ENCODE assay signal across 1 cellular context in the genomic region with DNA sequence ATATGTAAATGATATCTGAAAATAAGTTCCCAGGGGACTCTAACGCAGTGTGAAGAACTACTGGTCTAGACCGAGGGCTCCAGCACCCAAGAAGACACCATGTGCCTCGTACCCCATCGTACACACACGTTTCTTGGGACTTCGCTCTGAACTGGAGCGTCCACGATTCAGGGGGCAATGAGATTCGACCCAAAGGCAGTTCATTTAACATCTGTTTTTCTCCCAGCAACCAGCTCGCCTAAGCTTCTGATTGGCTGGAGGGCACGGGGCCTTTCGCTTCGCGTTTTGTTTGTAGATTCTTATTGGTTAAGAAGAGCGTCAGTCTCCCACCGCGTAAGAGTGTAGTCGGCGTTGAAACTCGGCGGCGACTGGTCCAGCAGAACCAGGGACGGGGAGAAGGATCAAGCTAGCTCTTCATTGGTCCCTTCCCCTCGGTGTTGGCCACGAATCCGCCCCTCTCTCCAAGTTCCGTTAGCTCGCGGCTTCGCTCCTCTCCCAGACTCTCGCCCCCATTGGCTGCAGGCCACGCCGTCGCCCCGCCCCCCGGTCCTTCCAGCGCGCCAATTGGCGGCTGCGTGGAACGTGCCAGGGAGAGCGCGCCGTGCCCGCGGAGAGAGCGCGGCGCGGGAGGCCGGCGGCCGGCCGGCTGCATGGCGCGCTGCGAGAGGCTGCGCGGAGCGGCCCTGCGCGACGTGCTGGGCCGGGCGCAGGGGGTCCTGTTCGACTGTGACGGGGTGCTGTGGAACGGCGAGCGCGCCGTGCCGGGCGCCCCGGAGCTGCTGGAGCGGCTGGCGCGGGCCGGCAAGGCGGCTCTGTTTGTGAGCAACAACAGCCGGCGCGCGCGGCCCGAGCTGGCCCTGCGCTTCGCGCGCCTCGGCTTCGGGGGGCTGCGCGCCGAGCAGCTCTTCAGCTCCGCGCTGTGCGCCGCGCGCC.
TF ChIP-seq lines count a peak whose summit lies in the region.

A gene with protein sequence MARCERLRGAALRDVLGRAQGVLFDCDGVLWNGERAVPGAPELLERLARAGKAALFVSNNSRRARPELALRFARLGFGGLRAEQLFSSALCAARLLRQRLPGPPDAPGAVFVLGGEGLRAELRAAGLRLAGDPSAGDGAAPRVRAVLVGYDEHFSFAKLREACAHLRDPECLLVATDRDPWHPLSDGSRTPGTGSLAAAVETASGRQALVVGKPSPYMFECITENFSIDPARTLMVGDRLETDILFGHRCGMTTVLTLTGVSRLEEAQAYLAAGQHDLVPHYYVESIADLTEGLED (plus strand): TSS at position 591 of the 933 bp plus-strand sequence. CDS start 60 bp downstream, at position 651.

TF ChIP-seq in K562, 482 proteins besides CTCF, POLR2A, EP300 and RAD21 (continued from another document and continues in another):
- TF ChIP-seq TSC22D4 (tag; IDR thresholded peaks at IDR 0.05) (no peak), ZNF785 (CRISPR knock-in tag; IDR thresholded peaks at IDR 0.05) (no peak), RBM39 (optimal IDR thresholded peaks at IDR 0.05; ENCODE audit: low read depth, low read length) (no peak), PTBP1 (IDR thresholded peaks at IDR 0.05; ENCODE audit: low read depth, low read length) (no peak), POLR2B (IDR thresholded peaks at IDR 0.05; ENCODE audit: low read depth, partially characterized antibody) (peak; percentile 23), SMARCC2 (IDR thresholded peaks at IDR 0.05; ENCODE audit: low read depth) (no peak), KAT2B (IDR thresholded peaks at IDR 0.05; ENCODE audit: low read depth, low read length) (no peak), ARID2 (IDR thresholded peaks at IDR 0.05) (no peak), SMAD2 (IDR thresholded peaks at IDR 0.05; ENCODE audit: low read depth, low read length) (no peak), ZEB2 (IDR thresholded peaks at IDR 0.05) (no peak), BACH1 (tag; IDR thresholded peaks at IDR 0.05) (no peak), NR4A1 (CRISPR knock-in tag; IDR thresholded peaks at IDR 0.05) (no peak), NR4A1 (tag; IDR thresholded peaks at IDR 0.05) (no peak), HLTF (IDR thresholded peaks at IDR 0.05) (no peak), MYC (IDR thresholded peaks at IDR 0.05; ENCODE audit: low read depth, low read length) (peak; percentile 45), MYC (CRISPR knock-in tag; IDR thresholded peaks at IDR 0.05; ENCODE audit: borderline replicate concordance, low read depth) (no peak), ZNF778 (CRISPR knock-in tag; IDR thresholded peaks at IDR 0.05) (no peak), SIN3B (IDR thresholded peaks at IDR 0.05; ENCODE audit: low read depth) (peak; percentile 53; the same call in 1 of the 2 replicates), ZNF274 (IDR thresholded peaks at IDR 0.05; ENCODE audit: borderline replicate concordance, low read depth, low read length) (no peak), SMARCE1 (IDR thresholded peaks at IDR 0.05) (no peak), KDM5B (IDR thresholded peaks at IDR 0.05; ENCODE audit: insufficient replicate concordance, low read depth, low read length) (peak; percentile 54), DIDO1 (tag; IDR thresholded peaks at IDR 0.05; ENCODE audit: low read depth) (no peak), CEBPG (CRISPR knock-in tag; IDR thresholded peaks at IDR 0.05) (no peak), CEBPG (tag; conservative IDR thresholded peaks at IDR 0.05 in 1 of 2, IDR thresholded peaks at IDR 0.05 in 1 of 2) (no peak), SP1 (CRISPR knock-in tag; IDR thresholded peaks at IDR 0.05) (peak; percentile 46; the same call in 1 of the 2 replicates), ZNF253 (CRISPR knock-in tag; conservative IDR thresholded peaks at IDR 0.05) (no peak), SNIP1 (IDR thresholded peaks at IDR 0.05; ENCODE audit: low read depth) (no peak), SETDB1 (IDR thresholded peaks at IDR 0.05; ENCODE audit: low read length) (no peak), NFE2 (IDR thresholded peaks at IDR 0.05; ENCODE audit: low read depth) (no peak), PURB (CRISPR knock-in tag; IDR thresholded peaks at IDR 0.05; ENCODE audit: low read depth) (no peak), YY1 (IDR thresholded peaks at IDR 0.05; ENCODE audit: borderline replicate concordance in 1 of 3, control insufficient read depth in 1 of 3, extremely low read depth in 1 of 3, insufficient read depth in 3 of 3, insufficient read length in 1 of 3, insufficient replicate concordance in 2 of 3, low read depth in 1 of 3, low read length in 2 of 3) (peak in 1 of 3 experiments; percentile 47), SRSF3 (IDR thresholded peaks at IDR 0.05; ENCODE audit: insufficient read depth, low read length) (no peak), FUS (optimal IDR thresholded peaks at IDR 0.05; ENCODE audit: low read depth, low read length) (no peak), DPF2 (IDR thresholded peaks at IDR 0.05) (no peak), ZFP36 (IDR thresholded peaks at IDR 0.05; ENCODE audit: low read depth, low read length, partially characterized antibody) (no peak), GATA2 (CRISPR knock-in tag; IDR thresholded peaks at IDR 0.05) (no peak), ZC3H4 (CRISPR knock-in tag; IDR thresholded peaks at IDR 0.05; ENCODE audit: borderline replicate concordance) (no peak), SP2 (IDR thresholded peaks at IDR 0.05; ENCODE audit: extremely low read depth, low read depth, low read length, poor library complexity, severe bottlenecking) (peak; percentile 75), MTA2 (IDR thresholded peaks at IDR 0.05; ENCODE audit: low read depth) (no peak), GATAD2B (IDR thresholded peaks at IDR 0.05; ENCODE audit: borderline replicate concordance) (peak; percentile 67; the same call in 1 of the 2 replicates), ARNT (IDR thresholded peaks at IDR 0.05) (no peak), CBX5 (IDR thresholded peaks at IDR 0.05; ENCODE audit: borderline replicate concordance, low read depth) (no peak), MXI1 (IDR thresholded peaks at IDR 0.05; ENCODE audit: low read depth, low read length) (no peak), RBM34 (IDR thresholded peaks at IDR 0.05; ENCODE audit: borderline replicate concordance, insufficient read depth, low read length) (no peak), GATAD2A (IDR thresholded peaks at IDR 0.05) (no peak)
- TF ChIP-seq, protein P1, sequence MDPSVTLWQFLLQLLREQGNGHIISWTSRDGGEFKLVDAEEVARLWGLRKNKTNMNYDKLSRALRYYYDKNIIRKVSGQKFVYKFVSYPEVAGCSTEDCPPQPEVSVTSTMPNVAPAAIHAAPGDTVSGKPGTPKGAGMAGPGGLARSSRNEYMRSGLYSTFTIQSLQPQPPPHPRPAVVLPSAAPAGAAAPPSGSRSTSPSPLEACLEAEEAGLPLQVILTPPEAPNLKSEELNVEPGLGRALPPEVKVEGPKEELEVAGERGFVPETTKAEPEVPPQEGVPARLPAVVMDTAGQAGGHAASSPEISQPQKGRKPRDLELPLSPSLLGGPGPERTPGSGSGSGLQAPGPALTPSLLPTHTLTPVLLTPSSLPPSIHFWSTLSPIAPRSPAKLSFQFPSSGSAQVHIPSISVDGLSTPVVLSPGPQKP (CRISPR knock-in tag; IDR thresholded peaks at IDR 0.05), result no peak
- TF ChIP-seq, protein P2, sequence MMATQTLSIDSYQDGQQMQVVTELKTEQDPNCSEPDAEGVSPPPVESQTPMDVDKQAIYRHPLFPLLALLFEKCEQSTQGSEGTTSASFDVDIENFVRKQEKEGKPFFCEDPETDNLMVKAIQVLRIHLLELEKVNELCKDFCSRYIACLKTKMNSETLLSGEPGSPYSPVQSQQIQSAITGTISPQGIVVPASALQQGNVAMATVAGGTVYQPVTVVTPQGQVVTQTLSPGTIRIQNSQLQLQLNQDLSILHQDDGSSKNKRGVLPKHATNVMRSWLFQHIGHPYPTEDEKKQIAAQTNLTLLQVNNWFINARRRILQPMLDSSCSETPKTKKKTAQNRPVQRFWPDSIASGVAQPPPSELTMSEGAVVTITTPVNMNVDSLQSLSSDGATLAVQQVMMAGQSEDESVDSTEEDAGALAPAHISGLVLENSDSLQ (IDR thresholded peaks at IDR 0.05), result peak; percentile 100
- TF ChIP-seq, protein P3, sequence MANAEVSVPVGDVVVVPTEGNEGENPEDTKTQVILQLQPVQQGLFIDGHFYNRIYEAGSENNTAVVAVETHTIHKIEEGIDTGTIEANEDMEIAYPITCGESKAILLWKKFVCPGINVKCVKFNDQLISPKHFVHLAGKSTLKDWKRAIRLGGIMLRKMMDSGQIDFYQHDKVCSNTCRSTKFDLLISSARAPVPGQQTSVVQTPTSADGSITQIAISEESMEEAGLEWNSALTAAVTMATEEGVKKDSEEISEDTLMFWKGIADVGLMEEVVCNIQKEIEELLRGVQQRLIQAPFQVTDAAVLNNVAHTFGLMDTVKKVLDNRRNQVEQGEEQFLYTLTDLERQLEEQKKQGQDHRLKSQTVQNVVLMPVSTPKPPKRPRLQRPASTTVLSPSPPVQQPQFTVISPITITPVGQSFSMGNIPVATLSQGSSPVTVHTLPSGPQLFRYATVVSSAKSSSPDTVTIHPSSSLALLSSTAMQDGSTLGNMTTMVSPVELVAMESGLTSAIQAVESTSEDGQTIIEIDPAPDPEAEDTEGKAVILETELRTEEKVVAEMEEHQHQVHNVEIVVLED (CRISPR knock-in tag; IDR thresholded peaks at IDR 0.05), result peak; percentile 68
- TF ChIP-seq, protein P4, sequence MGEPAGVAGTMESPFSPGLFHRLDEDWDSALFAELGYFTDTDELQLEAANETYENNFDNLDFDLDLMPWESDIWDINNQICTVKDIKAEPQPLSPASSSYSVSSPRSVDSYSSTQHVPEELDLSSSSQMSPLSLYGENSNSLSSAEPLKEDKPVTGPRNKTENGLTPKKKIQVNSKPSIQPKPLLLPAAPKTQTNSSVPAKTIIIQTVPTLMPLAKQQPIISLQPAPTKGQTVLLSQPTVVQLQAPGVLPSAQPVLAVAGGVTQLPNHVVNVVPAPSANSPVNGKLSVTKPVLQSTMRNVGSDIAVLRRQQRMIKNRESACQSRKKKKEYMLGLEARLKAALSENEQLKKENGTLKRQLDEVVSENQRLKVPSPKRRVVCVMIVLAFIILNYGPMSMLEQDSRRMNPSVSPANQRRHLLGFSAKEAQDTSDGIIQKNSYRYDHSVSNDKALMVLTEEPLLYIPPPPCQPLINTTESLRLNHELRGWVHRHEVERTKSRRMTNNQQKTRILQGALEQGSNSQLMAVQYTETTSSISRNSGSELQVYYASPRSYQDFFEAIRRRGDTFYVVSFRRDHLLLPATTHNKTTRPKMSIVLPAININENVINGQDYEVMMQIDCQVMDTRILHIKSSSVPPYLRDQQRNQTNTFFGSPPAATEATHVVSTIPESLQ (CRISPR knock-in tag; IDR thresholded peaks at IDR 0.05), result no peak
- TF ChIP-seq, protein P5, sequence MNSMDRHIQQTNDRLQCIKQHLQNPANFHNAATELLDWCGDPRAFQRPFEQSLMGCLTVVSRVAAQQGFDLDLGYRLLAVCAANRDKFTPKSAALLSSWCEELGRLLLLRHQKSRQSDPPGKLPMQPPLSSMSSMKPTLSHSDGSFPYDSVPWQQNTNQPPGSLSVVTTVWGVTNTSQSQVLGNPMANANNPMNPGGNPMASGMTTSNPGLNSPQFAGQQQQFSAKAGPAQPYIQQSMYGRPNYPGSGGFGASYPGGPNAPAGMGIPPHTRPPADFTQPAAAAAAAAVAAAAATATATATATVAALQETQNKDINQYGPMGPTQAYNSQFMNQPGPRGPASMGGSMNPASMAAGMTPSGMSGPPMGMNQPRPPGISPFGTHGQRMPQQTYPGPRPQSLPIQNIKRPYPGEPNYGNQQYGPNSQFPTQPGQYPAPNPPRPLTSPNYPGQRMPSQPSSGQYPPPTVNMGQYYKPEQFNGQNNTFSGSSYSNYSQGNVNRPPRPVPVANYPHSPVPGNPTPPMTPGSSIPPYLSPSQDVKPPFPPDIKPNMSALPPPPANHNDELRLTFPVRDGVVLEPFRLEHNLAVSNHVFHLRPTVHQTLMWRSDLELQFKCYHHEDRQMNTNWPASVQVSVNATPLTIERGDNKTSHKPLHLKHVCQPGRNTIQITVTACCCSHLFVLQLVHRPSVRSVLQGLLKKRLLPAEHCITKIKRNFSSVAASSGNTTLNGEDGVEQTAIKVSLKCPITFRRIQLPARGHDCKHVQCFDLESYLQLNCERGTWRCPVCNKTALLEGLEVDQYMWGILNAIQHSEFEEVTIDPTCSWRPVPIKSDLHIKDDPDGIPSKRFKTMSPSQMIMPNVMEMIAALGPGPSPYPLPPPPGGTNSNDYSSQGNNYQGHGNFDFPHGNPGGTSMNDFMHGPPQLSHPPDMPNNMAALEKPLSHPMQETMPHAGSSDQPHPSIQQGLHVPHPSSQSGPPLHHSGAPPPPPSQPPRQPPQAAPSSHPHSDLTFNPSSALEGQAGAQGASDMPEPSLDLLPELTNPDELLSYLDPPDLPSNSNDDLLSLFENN (IDR thresholded peaks at IDR 0.05; ENCODE audit: low read depth in 2 of 2, low read length in 2 of 2), result no peak
- TF ChIP-seq, protein P6, sequence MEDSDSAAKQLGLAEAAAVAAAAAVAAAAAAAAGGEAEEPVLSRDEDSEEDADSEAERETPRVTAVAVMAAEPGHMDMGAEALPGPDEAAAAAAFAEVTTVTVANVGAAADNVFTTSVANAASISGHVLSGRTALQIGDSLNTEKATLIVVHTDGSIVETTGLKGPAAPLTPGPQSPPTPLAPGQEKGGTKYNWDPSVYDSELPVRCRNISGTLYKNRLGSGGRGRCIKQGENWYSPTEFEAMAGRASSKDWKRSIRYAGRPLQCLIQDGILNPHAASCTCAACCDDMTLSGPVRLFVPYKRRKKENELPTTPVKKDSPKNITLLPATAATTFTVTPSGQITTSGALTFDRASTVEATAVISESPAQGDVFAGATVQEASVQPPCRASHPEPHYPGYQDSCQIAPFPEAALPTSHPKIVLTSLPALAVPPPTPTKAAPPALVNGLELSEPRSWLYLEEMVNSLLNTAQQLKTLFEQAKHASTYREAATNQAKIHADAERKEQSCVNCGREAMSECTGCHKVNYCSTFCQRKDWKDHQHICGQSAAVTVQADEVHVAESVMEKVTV (CRISPR knock-in tag; IDR thresholded peaks at IDR 0.05), result no peak
- TF ChIP-seq, protein P7, sequence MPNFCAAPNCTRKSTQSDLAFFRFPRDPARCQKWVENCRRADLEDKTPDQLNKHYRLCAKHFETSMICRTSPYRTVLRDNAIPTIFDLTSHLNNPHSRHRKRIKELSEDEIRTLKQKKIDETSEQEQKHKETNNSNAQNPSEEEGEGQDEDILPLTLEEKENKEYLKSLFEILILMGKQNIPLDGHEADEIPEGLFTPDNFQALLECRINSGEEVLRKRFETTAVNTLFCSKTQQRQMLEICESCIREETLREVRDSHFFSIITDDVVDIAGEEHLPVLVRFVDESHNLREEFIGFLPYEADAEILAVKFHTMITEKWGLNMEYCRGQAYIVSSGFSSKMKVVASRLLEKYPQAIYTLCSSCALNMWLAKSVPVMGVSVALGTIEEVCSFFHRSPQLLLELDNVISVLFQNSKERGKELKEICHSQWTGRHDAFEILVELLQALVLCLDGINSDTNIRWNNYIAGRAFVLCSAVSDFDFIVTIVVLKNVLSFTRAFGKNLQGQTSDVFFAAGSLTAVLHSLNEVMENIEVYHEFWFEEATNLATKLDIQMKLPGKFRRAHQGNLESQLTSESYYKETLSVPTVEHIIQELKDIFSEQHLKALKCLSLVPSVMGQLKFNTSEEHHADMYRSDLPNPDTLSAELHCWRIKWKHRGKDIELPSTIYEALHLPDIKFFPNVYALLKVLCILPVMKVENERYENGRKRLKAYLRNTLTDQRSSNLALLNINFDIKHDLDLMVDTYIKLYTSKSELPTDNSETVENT (CRISPR knock-in tag; IDR thresholded peaks at IDR 0.05), result peak; percentile 81
